9 cellular contexts compared by ENCODE assay signal in genomic region chr16:30351586-30352419, GRCh38. TPM values are rescaled to one million over a fixed set of nuclear protein-coding genes. Genes with fewer than 3 reads are reported as not detected.
DNase-seq lines count a peak whose midpoint lies in the region; ATAC-seq and TF ChIP-seq lines count a peak whose summit lies in the region.
"Had no signal": no experiment of that assay in that cellular context is flagged by ENCODE, and none has a peak within 500 bp of the region (broad histone marks: within the 10 kb centered on the region; RNA-seq: fewer than 3 reads in every experiment).

No MANE protein-coding gene starts in this region.

- no peaks in the 10 kb centered on the region for H3F3A ChIP-seq in PC-3 (ENCODE audit: low read length, unreplicated experiment)

- H4K20me1 ChIP-seq in PC-3 (ENCODE audit: low read length) = peaks cover 13% of the 10 kb centered on the region

- H3K9me3 Mint-ChIP-seq in nephron progenitor cell = no peaks in the 10 kb centered on the region
- H3K9me3 Mint-ChIP-seq: T-helper 1 cell treated with Interleukin-12 subunit alpha and Interleukin-12 subunit beta and Interleukin-4 antibody, amounts not matched to agents 30 μg/mL and 1 μg/mL, for 36 hours had no signal

- peak overlapping the region; percentile 83 for H3K27ac ChIP-seq in PC-3 (ENCODE audit: low read length)
- peak overlapping the region; percentile 63 to 76 for H3K27ac ChIP-seq in esophagus (ENCODE audit: low read depth in 2 of 2, low read length in 1 of 2)

- intact Hi-C loops in PC-3 (cut with micrococcal nuclease) = no loop called here

- ATAC-seq in PC-3 = peak; percentile 65
- ATAC-seq in GM19324 (IDR thresholded peaks at IDR 0.05; ENCODE audit: low FRiP score, unreplicated experiment) = no peak

- DNase-seq in AG09309 (ENCODE audit: low read depth) = peak; percentile 72
- DNase-seq in PC-3 = peak; percentile 88
- no peak for DNase-seq in nephron progenitor cell
- no peak for DNase-seq in DMS79 treated with DMSO at 0.1 percent for 48 hours (lab: John Stamatoyannopoulos, UW)
- DNase-seq in stimulated activated CD4-positive, alpha-beta T cell treated with anti-CD3 and anti-CD28 coated beads, Interleukin-4, amount 100 ng/mL, for 1 hour = no peak
- DNase-seq in AML-193 (lab: John Stamatoyannopoulos, UW) = no peak

- peaks cover 42% of the 10 kb centered on the region for H3K4me1 Mint-ChIP-seq in nephron progenitor cell

- BruUV-seq in PC-3 (replicated peaks; lab: Mats Ljungman, UMichigan) = no TSS peak

- H3K36me3 ChIP-seq in PC-3 (ENCODE audit: low read depth, low read length) (peaks cover 10% of the 10 kb centered on the region; the same call in 1 of the 2 replicates), esophagus (ENCODE audit: control insufficient read depth in 2 of 2, insufficient read depth in 2 of 2, low read length in 1 of 2) (peaks cover 7 to 25% of the 10 kb centered on the region in 2 donors)

- peak overlapping the region; percentile 27; the same call in 1 of the 2 replicates for H3K9ac ChIP-seq in PC-3 (ENCODE audit: low read length)

- CTCF ChIA-PET in PC-3 (lab: Charles Lee) = no interaction called here

- no peak overlapping the region for H2AFZ ChIP-seq in PC-3 (ENCODE audit: low read length)

- H3K4me1 ChIP-seq in PC-3 (ENCODE audit: insufficient read depth, low read length) (peaks cover 33% of the 10 kb centered on the region), esophagus (ENCODE audit: control insufficient read depth in 2 of 2, insufficient read depth in 2 of 2, low read length in 1 of 2) (peaks cover 6 to 29% of the 10 kb centered on the region in 2 donors)

- peaks cover 51% of the 10 kb centered on the region for H3K36me3 Mint-ChIP-seq in nephron progenitor cell (ENCODE audit: low read depth)

- 45 to 54% methylated on average over 11 of the region's 11 CpGs for WGBS in esophagus, 2 donors

- H3K27me3 Mint-ChIP-seq in nephron progenitor cell (ENCODE audit: low read depth, poor library complexity) = peaks cover 6% of the 10 kb centered on the region

- peak overlapping the region; percentile 64 for H3K4me2 ChIP-seq in PC-3 (ENCODE audit: low read length)

- peaks cover 20% of the 10 kb centered on the region for H3K79me2 ChIP-seq in PC-3 (ENCODE audit: low read length)

- H3K27me3 ChIP-seq in PC-3 (ENCODE audit: low read length) (no peaks in the 10 kb centered on the region), esophagus (ENCODE audit: control insufficient read depth in 1 of 2, insufficient read depth in 2 of 2, low read length in 2 of 2) (no peaks in the 10 kb centered on the region)

- H3K27ac Mint-ChIP-seq in nephron progenitor cell = no peak overlapping the region
- H3K27ac Mint-ChIP-seq: T-helper 1 cell treated with Interleukin-12 subunit alpha and Interleukin-12 subunit beta and Interleukin-4 antibody, amounts not matched to agents 30 μg/mL and 1 μg/mL, for 36 hours had no signal

- peak overlapping the region; percentile 49 for H3K4me3 Mint-ChIP-seq in nephron progenitor cell

- POLR2A ChIA-PET in PC-3 (lab: Charles Lee; ENCODE audit: unreplicated experiment) = no interaction called here

- H3K4me3 ChIP-seq in AG09309 (ENCODE audit: control insufficient read depth, low read depth, low read length) (no peak overlapping the region), PC-3 (ENCODE audit: low read length) (no peak overlapping the region), esophagus (ENCODE audit: low read depth in 1 of 2, low read length in 2 of 2) (no peak overlapping the region)

- H3K9me2 ChIP-seq in PC-3 (replicated peaks; ENCODE audit: low read length) = no peaks in the 10 kb centered on the region

- H3K9me3 ChIP-seq in PC-3 (ENCODE audit: low read length) = no peaks in the 10 kb centered on the region
- no peaks in the 10 kb centered on the region for H3K9me3 ChIP-seq in esophagus (ENCODE audit: control insufficient read depth in 2 of 2, insufficient read depth in 1 of 2, low read depth in 1 of 2, low read length in 1 of 2)

- TF ChIP-seq CTCF in AG09309 (IDR thresholded peaks at IDR 0.05; ENCODE audit: control insufficient read depth, insufficient read depth, low read depth, low read length, missing control alignments) (no peak), PC-3 (conservative IDR thresholded peaks at IDR 0.05; ENCODE audit: low read depth, low read length) (no peak), nephron progenitor cell (IDR thresholded peaks at IDR 0.05) (no peak)

RNA-seq across cellular contexts. Expression of gene CD2BP2, which starts 3.3 kb away (rescaled TPM):
- 30.0 and 43.3 TPM in 2 replicates for total RNA-seq in PC-3 (2014; rRNA removed)
- polyA plus RNA-seq in esophagus = 10 to 100 TPM; 25.2 to 34.3 TPM

RNA-seq across cellular contexts. Expression of gene TBC1D10B, which starts 18.5 kb away (rescaled TPM):
- 36.0 and 52.4 TPM in 2 replicates for total RNA-seq in PC-3 (2014; rRNA removed)
- polyA plus RNA-seq in esophagus = 10 to 100 TPM; 19.8 to 27.5 TPM

RNA-seq across cellular contexts. Expression of gene MYL11, which starts 22.8 kb away (rescaled TPM):
- not detected in 2 replicates for total RNA-seq in PC-3 (2014; rRNA removed)
- 1 to 10 TPM; 1.3 to 2.1 TPM for polyA plus RNA-seq in esophagus

RNA-seq across cellular contexts. Expression of gene SEPTIN1, which starts 30.6 kb away (rescaled TPM):
- total RNA-seq in PC-3 (2014; rRNA removed) = 0.55 TPM in 1 of 2 replicates, not detected in the other
- 1 to 10 TPM; 3.5 to 6.8 TPM for polyA plus RNA-seq in esophagus

RNA-seq across cellular contexts. Expression of gene ZNF48, which starts 43.4 kb away (rescaled TPM):
- 8.9 and 14.2 TPM in 2 replicates for total RNA-seq in PC-3 (2014; rRNA removed)
- 1 to 10 TPM; 1.4 to 2.6 TPM for polyA plus RNA-seq in esophagus

Comparison
In these comparisons a context has a peak if more than half of its experiments do, and no peak if none do; other contexts are left out.
1. DNase-seq: peak in AG09309 (single experiment) and PC-3 (single experiment); none in nephron progenitor cell (single experiment), DMS79 treated with DMSO at 0.1 percent for 48 hours (single experiment), stimulated activated CD4-positive, alpha-beta T cell treated with anti-CD3 and anti-CD28 coated beads, Interleukin-4, amount 100 ng/mL, for 1 hour (single experiment) and AML-193 (0 of 2).